8 cellular contexts compared by ENCODE assay signal in genomic region chr3:79497447-79498111, GRCh38.
DNase-seq lines count a peak whose midpoint lies in the region; ATAC-seq and TF ChIP-seq lines count a peak whose summit lies in the region.

No MANE protein-coding gene starts in this region.

- H3K4me3 ChIP-seq in epithelial cell of proximal tubule (ENCODE audit: low read depth, low read length) (no peak overlapping the region), testis (no peak overlapping the region), mucosa of descending colon (no peak overlapping the region)

- TF ChIP-seq CTCF in epithelial cell of proximal tubule (conservative IDR thresholded peaks at IDR 0.05; ENCODE audit: low read depth, low read length), result peak; percentile 74
- TF ChIP-seq CTCF in testis (IDR thresholded peaks at IDR 0.05), result peak; percentile 27 to 77 (median 47)
- TF ChIP-seq CTCF in mucosa of descending colon (IDR thresholded peaks at IDR 0.05), result no peak

- intact Hi-C loops in testis (cut with DNase I; ENCODE audit: low total_unique reads) (no loop called here), mucosa of descending colon (cut with DNase I, micrococcal nuclease) (no loop called here)

- H3K36me3 ChIP-seq in testis (ENCODE audit: low read depth, missing control alignments) (no peaks in the 10 kb centered on the region), mucosa of descending colon (ENCODE audit: low read depth) (no peaks in the 10 kb centered on the region)

- no peaks in the 10 kb centered on the region for H3K9me3 ChIP-seq in testis
- H3K9me3 ChIP-seq in mucosa of descending colon, result no peaks in the 10 kb centered on the region

- WGBS in testis, 2 donors, result 30 to 31% methylated on average over 7 of the region's 7 CpGs

- no peaks in the 10 kb centered on the region for H3K27me3 ChIP-seq in testis

- ATAC-seq in HG03039 (IDR thresholded peaks at IDR 0.05; ENCODE audit: unreplicated experiment), result no peak
- no peak for ATAC-seq in mucosa of descending colon

- DNase-seq in SKM-1 treated with dmso at 0.1 percent for 144 hours (lab: John Stamatoyannopoulos, UW; ENCODE audit: unreplicated experiment) (peak; percentile 6), SKM-1 (lab: John Stamatoyannopoulos, UW; ENCODE audit: unreplicated experiment) (no peak), NCI-H69 (lab: John Stamatoyannopoulos, UW) (peak; percentile 12), epithelial cell of proximal tubule (ENCODE audit: low read depth) (no peak), testis (no peak), mucosa of descending colon (no peak)
- DNase-seq in activated effector memory CD4-positive, alpha-beta T cell treated with anti-CD3 and anti-CD28 coated beads, Interleukin-2, amount 50 U/mL, for 16 hours, result no peak

- no peak for TF ChIP-seq POLR2A in testis (IDR thresholded peaks at IDR 0.05)

- H3K4me1 ChIP-seq in testis (no peaks in the 10 kb centered on the region), mucosa of descending colon (ENCODE audit: low read depth) (no peaks in the 10 kb centered on the region)

- no peak overlapping the region for H3K27ac ChIP-seq in testis

Comparison
In these comparisons a context has a peak if more than half of its experiments do, and no peak if none do; other contexts are left out.
1. DNase-seq: peak in SKM-1 treated with dmso at 0.1 percent for 144 hours (single experiment) and NCI-H69 (single experiment); none in SKM-1 (single experiment), epithelial cell of proximal tubule (single experiment), testis (single experiment), mucosa of descending colon (0 of 3) and activated effector memory CD4-positive, alpha-beta T cell treated with anti-CD3 and anti-CD28 coated beads, Interleukin-2, amount 50 U/mL, for 16 hours (single experiment).